Comparison of ENCODE assay signal across 16 cellular contexts in the genomic region with DNA sequence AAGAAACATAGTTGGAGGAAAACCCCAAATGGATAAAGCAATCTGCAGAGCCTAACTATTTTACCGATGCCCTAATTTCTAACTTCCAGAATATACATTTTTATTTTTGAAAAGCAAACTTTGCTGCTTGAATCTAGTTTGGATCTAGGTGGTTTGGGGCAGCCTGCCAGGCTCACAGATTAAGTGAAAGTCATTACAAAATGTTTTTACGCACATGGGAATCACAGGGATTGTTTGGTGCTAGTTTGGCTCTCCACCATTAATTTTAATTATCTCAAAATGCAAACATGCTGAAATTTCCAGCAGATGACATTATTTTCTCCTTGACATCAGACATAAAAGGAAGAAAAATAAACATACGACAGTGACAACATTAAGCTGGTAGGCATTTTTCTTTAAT.
A peak's percentile ranks its signal among the peaks of the same experiment; 100 is the strongest.
DNase-seq lines count a peak whose midpoint lies in the region; ATAC-seq, FAIRE-seq and TF ChIP-seq lines count a peak whose summit lies in the region.
"Had no signal": no experiment of that assay in that cellular context is flagged by ENCODE, and none has a peak within 500 bp of the region (broad histone marks: within the 10 kb centered on the region; RNA-seq: fewer than 3 reads in every experiment).

No MANE protein-coding gene starts in this region.

- TF ChIP-seq CTCF in AG10803 (conservative IDR thresholded peaks at IDR 0.05; ENCODE audit: low read length) (no peak), HFFc6 (IDR thresholded peaks at IDR 0.05) (no peak), GM12878 (IDR thresholded peaks at IDR 0.05 in 2 of 3, conservative IDR thresholded peaks at IDR 0.05 in 1 of 3; ENCODE audit: control insufficient read depth in 2 of 3, extremely low read depth in 1 of 3, insufficient read depth in 1 of 3, low read depth in 3 of 3, low read length in 3 of 3) (no peak), BE2C (IDR thresholded peaks at IDR 0.05; ENCODE audit: low read depth, low read length) (no peak)

- in situ Hi-C loops in GM12878 (cut with MboI), result no loop called here

- peak overlapping the region; percentile 82 for H3K27ac Mint-ChIP-seq in HFFc6
- H3K27ac Mint-ChIP-seq in activated naive CD4-positive, alpha-beta T cell treated with anti-CD3 and anti-CD28 coated beads for 36 hours, result no peak overlapping the region
- H3K27ac Mint-ChIP-seq: activated CD4-positive, alpha-beta memory T cell treated with anti-CD3 and anti-CD28 coated beads, Interleukin-2, amount 10 ng/mL, durations not matched to agents 7 days and 5 days; immature natural killer cell had no signal

- peaks cover 56% of the 10 kb centered on the region for H3K4me1 Mint-ChIP-seq in HFFc6 (ENCODE audit: low read depth)
- peaks cover 22% of the 10 kb centered on the region for H3K4me1 Mint-ChIP-seq in activated naive CD4-positive, alpha-beta T cell treated with anti-CD3 and anti-CD28 coated beads for 36 hours (ENCODE audit: low read depth)

- H3K27ac ChIP-seq in GM12878 (ENCODE audit: control insufficient read depth, insufficient read depth) (peak overlapping the region; percentile 9; the same call in 1 of the 2 replicates), mesodermal cell (ENCODE audit: low read depth, low read length, severe bottlenecking) (peak overlapping the region; percentile 30)

- POLR2A ChIA-PET in GM12878 (lab: Charles Lee), result interaction anchor here (0.6 to 2.4 kb wide), 3 partner anchors 10 to 16 kb away, joined by 3 to 11 read pairs (median 4); no protein-coding TSS in a partner anchor

- BruUV-seq in GM12878 (replicated peaks; lab: Mats Ljungman, UMichigan), result no TSS peak

- H3K36me3 ChIP-seq in GM12878 (ENCODE audit: control insufficient read depth in 2 of 2, insufficient read depth in 2 of 2, low read length in 1 of 2) (no peaks in the 10 kb centered on the region), mesodermal cell (ENCODE audit: control insufficient read depth, insufficient read depth, low read length) (no peaks in the 10 kb centered on the region), BE2C (no peaks in the 10 kb centered on the region)
- H3K36me3 ChIP-seq: MG63, right lobe of liver had no signal

- H3K4me2 ChIP-seq in GM12878 (ENCODE audit: control insufficient read depth, insufficient read depth), result no peak overlapping the region

- H3K4me1 ChIP-seq in GM12878 (ENCODE audit: control insufficient read depth, insufficient read depth, low read length) (peaks cover 3% of the 10 kb centered on the region; the same call in 1 of the 2 replicates), mesodermal cell (ENCODE audit: control insufficient read depth, insufficient read depth, low read length, poor library complexity, severe bottlenecking) (peaks cover 5% of the 10 kb centered on the region), BE2C (no peaks in the 10 kb centered on the region)
- H3K4me1 ChIP-seq: right lobe of liver had no signal

- WGBS in GM12878 (ENCODE audit: insufficient coverage, insufficient replicate concordance, low lambda C conversion rate, missing lambda C conversion rate), result 78% methylated on average over 3 of the region's 3 CpGs
- 86% methylated on average over 1 of the region's 3 CpGs; no CpG with 5 or more reads in 1 of the 2 experiments for WGBS in mesodermal cell (ENCODE audit: insufficient coverage in 2 of 2), 2 experiments

- CTCF ChIA-PET in GM12878 (lab: Yijun Ruan, JAX), result interaction anchor here (0.6 to 2.7 kb wide), 6 partner anchors 8 to 59 kb away, joined by 3 to 15 read pairs (median 4); no protein-coding TSS in a partner anchor
- CTCF ChIA-PET in activated naive CD4-positive, alpha-beta T cell treated with anti-CD3 and anti-CD28 coated beads for 36 hours (lab: Charles Lee), result interaction anchor here (1.6 kb wide), 1 partner anchor 19 kb away, joined by 3 read pairs; no protein-coding TSS in a partner anchor

- peaks cover 15% of the 10 kb centered on the region for H3K36me3 Mint-ChIP-seq in HFFc6 (ENCODE audit: low read depth)
- H3K36me3 Mint-ChIP-seq in activated naive CD4-positive, alpha-beta T cell treated with anti-CD3 and anti-CD28 coated beads for 36 hours (ENCODE audit: low read depth), result no peaks in the 10 kb centered on the region
- H3K36me3 Mint-ChIP-seq: immature natural killer cell had no signal

- SMC1A ChIA-PET in GM12878 (lab: Charles Lee; ENCODE audit: uncharacterized antibody, unreplicated experiment), result interaction anchor here (0.6 to 8.1 kb wide), 9 partner anchors 8 to 110 kb away, joined by 3 to 86 read pairs (median 6); no protein-coding TSS in a partner anchor

- ATAC-seq in GM12878 (no peak), HG03378 (IDR thresholded peaks at IDR 0.05; ENCODE audit: unreplicated experiment) (no peak)

- RAD21 ChIA-PET in GM12878 (lab: Charles Lee; ENCODE audit: unreplicated experiment), result interaction anchor here (1.0 to 6.6 kb wide), 8 partner anchors 12 to 165 kb away, joined by 3 to 68 read pairs (median 7); no protein-coding TSS in a partner anchor

- DNase-seq in AG10803 (ENCODE audit: low read depth), result peak; percentile 70
- no peak for DNase-seq in HFFc6
- DNase-seq in GM12878 (ENCODE audit: low read depth, low spot score), result no peak
- DNase-seq in activated naive CD4-positive, alpha-beta T cell treated with anti-CD3 and anti-CD28 coated beads for 36 hours, result no peak
- DNase-seq in BE2C, result no peak
- DNase-seq: activated CD4-positive, alpha-beta memory T cell treated with anti-CD3 and anti-CD28 coated beads, Interleukin-2, amount 10 ng/mL, durations not matched to agents 7 days and 5 days; C1 segment of cervical spinal cord; immature natural killer cell; MG63; NCI-H2029; NCI-H526; right lobe of liver; SW 1271 had no signal

- peak overlapping the region; percentile 51; the same call in 1 of the 2 replicates for H3K4me3 Mint-ChIP-seq in HFFc6
- H3K4me3 Mint-ChIP-seq in activated naive CD4-positive, alpha-beta T cell treated with anti-CD3 and anti-CD28 coated beads for 36 hours, result no peak overlapping the region
- H3K4me3 Mint-ChIP-seq: activated CD4-positive, alpha-beta memory T cell treated with anti-CD3 and anti-CD28 coated beads, Interleukin-2, amount 10 ng/mL, durations not matched to agents 7 days and 5 days; immature natural killer cell had no signal

- no peak overlapping the region for H3K9ac ChIP-seq in GM12878 (ENCODE audit: control insufficient read depth, insufficient read depth, low read length)

- H3K27me3 ChIP-seq in GM12878 (replicated peaks in 1 of 2; ENCODE audit: control insufficient read depth in 2 of 2, insufficient read depth in 2 of 2, low read length in 1 of 2), result no peaks in the 10 kb centered on the region
- no peaks in the 10 kb centered on the region for H3K27me3 ChIP-seq in BE2C
- H3K27me3 ChIP-seq: MG63, right lobe of liver had no signal

- H3K9me3 Mint-ChIP-seq in HFFc6, result peaks cover 17% of the 10 kb centered on the region
- H3K9me3 Mint-ChIP-seq in activated naive CD4-positive, alpha-beta T cell treated with anti-CD3 and anti-CD28 coated beads for 36 hours, result peaks cover 5% of the 10 kb centered on the region
- H3K9me3 Mint-ChIP-seq: immature natural killer cell had no signal

- intact Hi-C loops in GM12878 (cut with micrococcal nuclease; ENCODE audit: unreplicated experiment), result no loop called here
- intact Hi-C loops in activated naive CD4-positive, alpha-beta T cell treated with anti-CD3 and anti-CD28 coated beads for 36 hours (cut with micrococcal nuclease), result no loop called here

- no peaks in the 10 kb centered on the region for H4K20me1 ChIP-seq in GM12878 (ENCODE audit: control insufficient read depth, insufficient read depth)

- FAIRE-seq in GM12878 (lab: Jason Lieb, UNC), result no peak
- FAIRE-seq: colon had no signal

- TF ChIP-seq POLR2A in GM12878 (IDR thresholded peaks at IDR 0.05; ENCODE audit: low read depth, low read length), result no peak

- H2AFZ ChIP-seq in GM12878 (ENCODE audit: control insufficient read depth, low read depth, low read length), result peak overlapping the region; percentile 4; the same call in 1 of the 2 replicates

- no peak for TF ChIP-seq EP300 in GM12878 (IDR thresholded peaks at IDR 0.05; ENCODE audit: borderline replicate concordance in 1 of 2, control insufficient read depth in 1 of 2, low read depth in 2 of 2, low read length in 2 of 2)

- peaks cover 3% of the 10 kb centered on the region for H3K27me3 Mint-ChIP-seq in HFFc6 (ENCODE audit: insufficient read depth)
- peaks cover 26% of the 10 kb centered on the region for H3K27me3 Mint-ChIP-seq in activated naive CD4-positive, alpha-beta T cell treated with anti-CD3 and anti-CD28 coated beads for 36 hours (ENCODE audit: low read depth)

- peaks cover 19% of the 10 kb centered on the region; the same call in 2 of the 3 replicates for H3K9me3 ChIP-seq in GM12878 (replicated peaks; ENCODE audit: control insufficient read depth, insufficient read depth, low read length)
- H3K9me3 ChIP-seq in mesodermal cell (ENCODE audit: control insufficient read depth, low read length), result peaks cover 14% of the 10 kb centered on the region
- no peaks in the 10 kb centered on the region for H3K9me3 ChIP-seq in BE2C
- H3K9me3 ChIP-seq: right lobe of liver had no signal

- TF ChIP-seq RAD21 in GM12878 (IDR thresholded peaks at IDR 0.05; ENCODE audit: insufficient read depth, low read depth, low read length), result no peak

- H3K4me3 ChIP-seq in AG10803 (ENCODE audit: low read length) (no peak overlapping the region), GM12878 (no peak overlapping the region), mesodermal cell (ENCODE audit: extremely low read depth, insufficient read depth, low read length, poor library complexity, severe bottlenecking) (no peak overlapping the region), BE2C (ENCODE audit: low read depth, low read length) (no peak overlapping the region)
- H3K4me3 ChIP-seq: MG63, right lobe of liver had no signal

- H3K79me2 ChIP-seq in GM12878 (ENCODE audit: control insufficient read depth, insufficient read depth, low read length), result no peaks in the 10 kb centered on the region

TF ChIP-seq in GM12878, 131 proteins besides CTCF, POLR2A, EP300 and RAD21:
- no peak for TF ChIP-seq USF1 (IDR thresholded peaks at IDR 0.05; ENCODE audit: borderline replicate concordance, extremely low read length, insufficient read depth, low read depth, low read length)
